ENCODE assay signal across 7 cellular contexts in genomic region chr13:52170828-52171391, GRCh38. TPM values are rescaled to one million over a fixed set of nuclear protein-coding genes. Genes with fewer than 3 reads are reported as not detected.
"Had no signal": no experiment of that assay in that cellular context is flagged by ENCODE, and none has a peak within 500 bp of the region (broad histone marks: within the 10 kb centered on the region; RNA-seq: fewer than 3 reads in every experiment).

No MANE protein-coding gene starts in this region.

RNA-seq across cellular contexts. Expression of gene NEK5, which starts 42.0 kb away (rescaled TPM):
- total RNA-seq: activated B cell treated with CpG ODN at 0.5 μM for 24 hours; activated CD4-positive, alpha-beta T cell treated with anti-CD3 and anti-CD28 coated beads, Interleukin-2, amount 10 ng/mL, durations not matched to agents 24 days and 14 days; activated CD8-positive, alpha-beta memory T cell treated with anti-CD3 and anti-CD28 coated beads, Interleukin-2, amount 10 ng/mL, durations not matched to agents 7 days and 5 days; activated T-helper 1 cell treated with anti-CD3 and anti-CD28 coated beads, Interleukin-12 subunit alpha, Interleukin-12 subunit beta, Interleukin-2, Interleukin-4 antibody, amounts not matched to agents 30 ng/mL and 10 ng/mL and 1 ng/mL, durations not matched to agents 14 hours and 24 hours and 36 hours; ascending aorta; PC-9; T-helper 17 cell had no signal
